ENCODE assay signal across 1 cellular context in genomic region chr12:116736962-116737773, GRCh38.
TF ChIP-seq lines count a peak whose summit lies in the region.

No MANE protein-coding gene starts in this region.

TF ChIP-seq in A549, 52 proteins besides CTCF, POLR2A, EP300 and RAD21 (continued from another document):
- TF ChIP-seq ATOH8 (CRISPR knock-in tag; IDR thresholded peaks at IDR 0.05; ENCODE audit: low read depth) (no peak), RFX5 (IDR thresholded peaks at IDR 0.05) (no peak), REST (IDR thresholded peaks at IDR 0.05) (no peak), HOXB13 (CRISPR knock-in tag; IDR thresholded peaks at IDR 0.05; ENCODE audit: low read depth) (no peak), E2F6 (IDR thresholded peaks at IDR 0.05; ENCODE audit: borderline replicate concordance, low read depth) (no peak), ESRRA (IDR thresholded peaks at IDR 0.05; ENCODE audit: borderline replicate concordance, low read length) (no peak), FOSL2 (IDR thresholded peaks at IDR 0.05) (no peak), FOSL2 (CRISPR knock-in tag; IDR thresholded peaks at IDR 0.05) (no peak), BHLHE40 (IDR thresholded peaks at IDR 0.05; ENCODE audit: low read depth, low read length) (no peak), EHMT2 (IDR thresholded peaks at IDR 0.05; ENCODE audit: low read depth) (no peak), NR3C1 (IDR thresholded peaks at IDR 0.05) (no peak), ZFP36 (IDR thresholded peaks at IDR 0.05; ENCODE audit: borderline replicate concordance, partially characterized antibody) (no peak), ELK1 (IDR thresholded peaks at IDR 0.05; ENCODE audit: low read depth, low read length) (no peak)
